In genomic region chr2:235034270-235035135, GRCh38 we compare ENCODE assay signal across 13 cellular contexts.
DNase-seq lines count a peak whose midpoint lies in the region; ATAC-seq, FAIRE-seq and TF ChIP-seq lines count a peak whose summit lies in the region.
"Had no signal": no experiment of that assay in that cellular context is flagged by ENCODE, and none has a peak within 500 bp of the region (broad histone marks: within the 10 kb centered on the region; RNA-seq: fewer than 3 reads in every experiment).

No MANE protein-coding gene starts in this region.

- H3K27me3 Mint-ChIP-seq in nephron progenitor cell (ENCODE audit: low read depth, poor library complexity) = no peaks in the 10 kb centered on the region

- H2AFZ ChIP-seq in HepG2 (ENCODE audit: low read length) = no peak overlapping the region

- BruUV-seq in HepG2 (replicated peaks; lab: Mats Ljungman, UMichigan) = no TSS peak

- peaks cover 21% of the 10 kb centered on the region for H3K36me3 Mint-ChIP-seq in nephron progenitor cell (ENCODE audit: low read depth)
- H3K36me3 Mint-ChIP-seq: CD8-positive, alpha-beta T cell had no signal

- POLR2A ChIA-PET in HepG2 (lab: Yijun Ruan, JAX) = no interaction called here

- TF ChIP-seq POLR2A in HepG2 (IDR thresholded peaks at IDR 0.05; ENCODE audit: insufficient read depth in 1 of 2, low read depth in 2 of 2, low read length in 2 of 2) = no peak
- no peak for TF ChIP-seq POLR2A in right lobe of liver (IDR thresholded peaks at IDR 0.05)

- 96% methylated on average over 30 of the region's 30 CpGs for WGBS in HepG2 (ENCODE audit: low lambda C conversion rate)
- WGBS in right lobe of liver (ENCODE audit: insufficient coverage, low coverage, low lambda C conversion rate, missing lambda C conversion rate) = 91% methylated on average over 18 of the region's 30 CpGs

- H3K9me3 ChIP-seq in HepG2 (ENCODE audit: low read length) (no peaks in the 10 kb centered on the region), right lobe of liver (no peaks in the 10 kb centered on the region)

- peaks cover 46% of the 10 kb centered on the region for H3K79me2 ChIP-seq in HepG2 (ENCODE audit: insufficient read depth, low read length)

- H3K9me3 Mint-ChIP-seq in nephron progenitor cell = no peaks in the 10 kb centered on the region
- H3K9me3 Mint-ChIP-seq: CD8-positive, alpha-beta T cell had no signal

- no peak overlapping the region for H3K27ac ChIP-seq in HepG2 (ENCODE audit: extremely low read length, insufficient read depth, low read length)
- H3K27ac ChIP-seq in right lobe of liver = no peak overlapping the region

- no peak for TF ChIP-seq RAD21 in HepG2 (CRISPR knock-in tag; IDR thresholded peaks at IDR 0.05)

- intact Hi-C loops in HepG2 (cut with micrococcal nuclease; ENCODE audit: unreplicated experiment) = no loop called here
- intact Hi-C loops in right lobe of liver (cut with DNase I) = no loop called here

- peaks cover 43 to 77% of the 10 kb centered on the region in 2 experiments for H3K36me3 ChIP-seq in HepG2 (replicated peaks in 1 of 2; ENCODE audit: control insufficient read depth in 1 of 2, insufficient read depth in 2 of 2, low read length in 2 of 2)
- H3K36me3 ChIP-seq in right lobe of liver = peaks cover 0 to 18% (median 0%) of the 10 kb centered on the region in 4 donors

- H3K9ac ChIP-seq in HepG2 (ENCODE audit: insufficient read depth, low read depth, low read length) = no peak overlapping the region

- H3K27me3 ChIP-seq in HepG2 (ENCODE audit: control insufficient read depth in 1 of 2, insufficient read depth in 2 of 2, low read length in 2 of 2) = no peaks in the 10 kb centered on the region
- H3K27me3 ChIP-seq in right lobe of liver = no peaks in the 10 kb centered on the region

- H3K4me1 ChIP-seq in HepG2 (ENCODE audit: insufficient read depth, low read length) = peaks cover 7% of the 10 kb centered on the region; the same call in 1 of the 2 replicates
- H3K4me1 ChIP-seq in right lobe of liver = no peaks in the 10 kb centered on the region

- no peak overlapping the region for H3K4me3 Mint-ChIP-seq in nephron progenitor cell
- H3K4me3 Mint-ChIP-seq: CD8-positive, alpha-beta T cell had no signal

- H3K4me1 Mint-ChIP-seq in nephron progenitor cell = peaks cover 49% of the 10 kb centered on the region

- in situ Hi-C loops in HepG2 (cut with HindIII; ENCODE audit: extremely low pct_ligation_motif_present, low pct_unique_long_range_greater_than_20kb) = no loop called here

- H3K4me2 ChIP-seq in HepG2 (ENCODE audit: low read depth, low read length) = no peak overlapping the region

- no peak for DNase-seq in HepG2 (ENCODE audit: low spot score)
- DNase-seq in right lobe of liver = no peak
- peak; percentile 79 to 81 for DNase-seq in SHP77 (lab: John Stamatoyannopoulos, UW)
- DNase-seq in nephron progenitor cell = no peak
- DNase-seq in effector CD8-positive, alpha-beta T cell (lab: John Stamatoyannopoulos, UW) = no peak
- no peak for DNase-seq in DMS114 treated with DMSO at 0.1 percent for 48 hours (lab: John Stamatoyannopoulos, UW; ENCODE audit: unreplicated experiment)
- DNase-seq: CD8-positive, alpha-beta T cell; Karpas-422; NCI-H1930; NCI-H2171 treated with DMSO at 0.1 percent for 48 hours; NCI-H526 had no signal

- CTCF ChIA-PET in HepG2 (lab: Yijun Ruan, JAX; ENCODE audit: low intra/inter-chr PET ratio, low total read pairs) = no interaction called here

- TF ChIP-seq CTCF in HepG2 (CRISPR knock-in tag; IDR thresholded peaks at IDR 0.05) (no peak), right lobe of liver (IDR thresholded peaks at IDR 0.05) (no peak), nephron progenitor cell (IDR thresholded peaks at IDR 0.05) (no peak)

- H3K27ac Mint-ChIP-seq in nephron progenitor cell = peak overlapping the region; percentile 43
- H3K27ac Mint-ChIP-seq: CD8-positive, alpha-beta T cell had no signal

- peaks cover 72% of the 10 kb centered on the region for H4K20me1 ChIP-seq in HepG2 (ENCODE audit: insufficient read depth, low read length)

- no peak for ATAC-seq in HepG2
- ATAC-seq in right lobe of liver = no peak
- no peak for ATAC-seq in GM19467 (IDR thresholded peaks at IDR 0.05; ENCODE audit: unreplicated experiment)
- ATAC-seq: CD8-positive, alpha-beta T cell had no signal

- H3K4me3 ChIP-seq in HepG2 (replicated peaks in 1 of 3; ENCODE audit: insufficient read depth in 1 of 3, low read depth in 2 of 3, low read length in 3 of 3) = no peak overlapping the region
- H3K4me3 ChIP-seq in right lobe of liver = no peak overlapping the region

- no peak for FAIRE-seq in HepG2 (lab: Jason Lieb, UNC)
- FAIRE-seq: H54 had no signal

- no peak for TF ChIP-seq EP300 in HepG2 (IDR thresholded peaks at IDR 0.05; ENCODE audit: low read depth in 2 of 2, low read length in 2 of 2)
- TF ChIP-seq EP300 in HepG2 (CRISPR knock-in tag; IDR thresholded peaks at IDR 0.05; ENCODE audit: borderline replicate concordance) = no peak

TF ChIP-seq in HepG2, 621 proteins besides CTCF, POLR2A, EP300 and RAD21:
- TF ChIP-seq KLF13 (CRISPR knock-in tag; IDR thresholded peaks at IDR 0.05) (no peak), FOXO4 (CRISPR knock-in tag; conservative IDR thresholded peaks at IDR 0.05) (0 out of 2 replicates have a peak, but pooled peaks have one; percentile 43), HMGXB4 (CRISPR knock-in tag; IDR thresholded peaks at IDR 0.05; ENCODE audit: borderline replicate concordance in 1 of 2, low read depth in 1 of 2) (no peak), AGO2 (optimal IDR thresholded peaks at IDR 0.05; ENCODE audit: low read depth, low read length) (peak; percentile 29)
TF ChIP-seq in HepG2: peak in this region for 2.

Comparison
In these comparisons a context has a peak if more than half of its experiments do, and no peak if none do; other contexts are left out.
1. DNase-seq: peak in SHP77 (2 of 2); none in HepG2 (single experiment), right lobe of liver (0 of 3), nephron progenitor cell (single experiment), effector CD8-positive, alpha-beta T cell (single experiment) and DMS114 treated with DMSO at 0.1 percent for 48 hours (single experiment).